Comparison of ENCODE assay signal across 8 cellular contexts in the genomic region with DNA sequence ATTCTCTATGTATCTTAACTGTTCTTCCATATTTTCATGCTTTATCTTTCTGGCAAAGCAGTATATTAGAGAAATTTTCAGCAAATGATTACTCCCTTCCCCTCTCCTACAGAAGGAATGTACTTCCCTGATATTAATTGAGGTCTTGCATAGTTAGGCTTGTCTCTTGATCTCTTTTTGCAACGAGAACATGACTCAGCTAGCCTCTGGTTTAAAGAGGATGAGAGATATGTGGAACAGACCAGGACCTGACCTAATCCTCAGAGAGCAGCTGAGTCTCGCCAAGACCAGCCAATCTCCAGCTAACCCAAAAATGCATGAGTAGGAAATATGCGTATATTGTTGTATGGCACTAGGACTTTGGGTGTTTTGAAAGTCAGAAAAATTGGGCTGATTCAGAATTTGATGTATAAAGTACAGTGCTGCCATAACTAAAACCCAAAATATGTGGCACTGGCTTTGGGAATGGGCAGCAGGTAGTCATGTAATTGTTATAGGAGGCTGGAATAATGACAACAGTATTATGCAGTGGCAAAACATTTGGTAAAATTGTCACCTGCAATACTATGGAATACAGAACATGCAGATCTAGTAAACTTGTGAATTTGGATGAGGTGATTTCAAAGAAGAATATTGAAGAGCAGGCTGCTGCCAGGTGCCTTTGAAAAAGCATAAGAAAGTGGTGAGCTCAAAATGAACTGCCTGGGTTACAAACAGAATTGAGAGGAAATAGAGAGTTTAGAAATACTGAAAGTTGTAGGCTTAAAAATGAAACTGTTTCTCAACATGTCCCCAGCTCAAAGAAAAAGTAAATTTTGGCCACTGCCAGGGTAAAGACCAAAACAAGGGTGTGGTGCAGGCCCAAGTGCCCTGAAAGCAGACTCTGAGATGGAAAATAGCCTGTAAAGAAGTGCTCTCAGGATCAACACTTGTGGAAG. TPM values are rescaled to one million over a fixed set of nuclear protein-coding genes. Genes with fewer than 3 reads are reported as not detected.
DNase-seq lines count a peak whose midpoint lies in the region; ATAC-seq and TF ChIP-seq lines count a peak whose summit lies in the region.

No MANE protein-coding gene starts in this region.

- no peak for TF ChIP-seq EP300 in sigmoid colon (IDR thresholded peaks at IDR 0.05)

- in situ Hi-C loops in mammary epithelial cell (cut with MboI; ENCODE audit: low sequenced_read_pairs in 2 of 2): no loop called here

- peak overlapping the region; percentile 44 for H3K4me2 ChIP-seq in mammary epithelial cell (ENCODE audit: insufficient read depth, low read depth, low read length)

- no peak overlapping the region for H3K4me3 ChIP-seq in mammary epithelial cell (replicated peaks in 1 of 3; ENCODE audit: insufficient read depth in 1 of 3, low read depth in 2 of 3, low read length in 3 of 3)
- H3K4me3 ChIP-seq in sigmoid colon: no peak overlapping the region

- peaks cover 30% of the 10 kb centered on the region for H3K4me1 ChIP-seq in mammary epithelial cell (ENCODE audit: insufficient read depth, low read length)
- H3K4me1 ChIP-seq in sigmoid colon: no peaks in the 10 kb centered on the region

- H3K36me3 ChIP-seq in mammary epithelial cell (ENCODE audit: insufficient read depth, low read length) (no peaks in the 10 kb centered on the region), sigmoid colon (no peaks in the 10 kb centered on the region)

- dilution Hi-C loops in mammary epithelial cell (cut with HindIII; ENCODE audit: low sequenced_read_pairs): no loop called here

- peak overlapping the region; percentile 6 for H2AFZ ChIP-seq in mammary epithelial cell (ENCODE audit: low read depth, low read length)

- peak; percentile 98 for ATAC-seq in GM19455 (IDR thresholded peaks at IDR 0.05; ENCODE audit: unreplicated experiment)
- ATAC-seq in HG03442 (IDR thresholded peaks at IDR 0.05; ENCODE audit: unreplicated experiment): peak; percentile 94

- TF ChIP-seq CTCF in mammary epithelial cell (conservative IDR thresholded peaks at IDR 0.05 in 1 of 2, IDR thresholded peaks at IDR 0.05 in 1 of 2; ENCODE audit: extremely low read depth in 1 of 2, insufficient read depth in 1 of 2, low read depth in 1 of 2, low read length in 2 of 2) (no peak), sigmoid colon (IDR thresholded peaks at IDR 0.05) (no peak)

- DNase-seq in CMK (ENCODE audit: low read depth) (peak; percentile 69), mammary epithelial cell (peak; percentile 74), amniotic stem cell (lab: John Stamatoyannopoulos, UW) (no peak), iPS-NIHi7 (ENCODE audit: extremely low spot score) (no peak), sigmoid colon (no peak), NCI-H1092 treated with DMSO at 0.1 percent for 48 hours (lab: John Stamatoyannopoulos, UW) (no peak)

- CTCF ChIA-PET in mammary epithelial cell (lab: Charles Lee; ENCODE audit: low non-redundant PET): interaction anchor here (0.6 kb wide), 1 partner anchor 8 kb away, joined by 3 read pairs; no protein-coding TSS in a partner anchor

- H4K20me1 ChIP-seq in mammary epithelial cell (ENCODE audit: insufficient read depth, low read length): no peaks in the 10 kb centered on the region

- no peak overlapping the region for H3K27ac ChIP-seq in mammary epithelial cell (ENCODE audit: insufficient read depth, low read depth, low read length)
- H3K27ac ChIP-seq in sigmoid colon: peak overlapping the region in 2 of 4 donors; percentile 29 to 63

- TF ChIP-seq POLR2A in sigmoid colon (IDR thresholded peaks at IDR 0.05): no peak

- no TSS peak for BruUV-seq in mammary epithelial cell (replicated peaks; lab: Mats Ljungman, UMichigan)

- H3K27me3 ChIP-seq in mammary epithelial cell (ENCODE audit: insufficient read depth, low read length): no peaks in the 10 kb centered on the region
- H3K27me3 ChIP-seq in sigmoid colon: no peaks in the 10 kb centered on the region

- intact Hi-C loops in mammary epithelial cell (cut with micrococcal nuclease): loop anchor here (5.0 kb wide), 1 partner anchor 39 kb away; no protein-coding TSS in a partner anchor
- intact Hi-C loops in sigmoid colon (cut with DNase I): loop anchor here (10.0 kb wide), 1 partner anchor 114 kb away; no protein-coding TSS in a partner anchor

- WGBS in mammary epithelial cell (ENCODE audit: low coverage, missing lambda C conversion rate): 35% methylated on average over 3 of the region's 3 CpGs
- 76 to 82% methylated on average over 3 of the region's 3 CpGs for WGBS in sigmoid colon, 2 donors

- no peaks in the 10 kb centered on the region for H3K79me2 ChIP-seq in mammary epithelial cell (ENCODE audit: insufficient read depth, low read length)

- H3K9me3 ChIP-seq in mammary epithelial cell (replicated peaks; ENCODE audit: insufficient read depth, low read length) (no peaks in the 10 kb centered on the region), sigmoid colon (no peaks in the 10 kb centered on the region)

- H3K9ac ChIP-seq in mammary epithelial cell (ENCODE audit: insufficient read depth, low read length): no peak overlapping the region

RNA-seq across cellular contexts. Expression of gene USP15, which starts 9.3 kb away (rescaled TPM):
- total RNA-seq in mammary epithelial cell (10 to 100 TPM; 59.2 to 62.0 TPM), sigmoid colon (10 to 100 TPM; 63.7 to 78.4 (median 73.1) TPM)
- polyA plus RNA-seq in mammary epithelial cell (35.3 TPM), sigmoid colon (10 to 100 TPM; 22.2 to 43.5 (median 30.3) TPM)
- polyA minus RNA-seq in mammary epithelial cell: 21.1 TPM

Comparison
In these comparisons a context has a peak if more than half of its experiments do, and no peak if none do; other contexts are left out.
1. DNase-seq: peak in CMK (single experiment) and mammary epithelial cell (single experiment); none in amniotic stem cell (single experiment), iPS-NIHi7 (single experiment), sigmoid colon (single experiment) and NCI-H1092 treated with DMSO at 0.1 percent for 48 hours (single experiment).